In genomic region chr10:121089434-121089833, GRCh38 we compare ENCODE assay signal across 24 cellular contexts.
"Had no signal": no experiment of that assay in that cellular context is flagged by ENCODE, and none has a peak within 500 bp of the region (broad histone marks: within the 10 kb centered on the region; RNA-seq: fewer than 3 reads in every experiment).

No MANE protein-coding gene starts in this region.

- H2AFZ ChIP-seq: neural progenitor cell, parathyroid adenoma had no signal

- ATAC-seq: natural killer cell; psoas muscle; right cardiac atrium; right lobe of liver; stimulated activated effector memory CD8-positive, alpha-beta T cell treated with anti-CD3 and anti-CD28 coated beads, Interleukin-12 subunit alpha, Interleukin-12 subunit beta, amount 100 ng/mL, for 72 hours; stimulated activated naive B cell treated with anti-CD40 and anti-IgM and Interleukin-4, amounts not matched to agents 10 μg/mL and 1 μg/mL and 100 μg/mL, for 72 hours; upper lobe of right lung had no signal

- H3K9me3 ChIP-seq: ovary, psoas muscle, right lobe of liver, sigmoid colon, stomach, thoracic aorta, thyroid gland, tibial nerve, upper lobe of right lung, vagina had no signal

- H3K4me3 ChIP-seq: neural progenitor cell, ovary, psoas muscle, right lobe of liver, sigmoid colon, stomach, thoracic aorta, thyroid gland, tibial nerve, upper lobe of right lung, vagina had no signal

- H3K27ac ChIP-seq: neural progenitor cell, ovary, parathyroid adenoma, psoas muscle, right lobe of liver, stomach, thoracic aorta, thyroid gland, tibial nerve, upper lobe of right lung, vagina had no signal

- H3K4me2 ChIP-seq: neural progenitor cell had no signal

- H3K36me3 ChIP-seq: neural progenitor cell, ovary, right lobe of liver, sigmoid colon, stomach, thoracic aorta, thyroid gland, tibial nerve, upper lobe of right lung, vagina had no signal

- H3K27me3 ChIP-seq: neural progenitor cell, ovary, right lobe of liver, sigmoid colon, stomach, thyroid gland, tibial nerve, upper lobe of right lung, vagina had no signal

- H3K9ac ChIP-seq: neural progenitor cell, parathyroid adenoma had no signal

- DNase-seq: natural killer cell; occipital lobe; ovary; posterior cingulate gyrus; psoas muscle; right cardiac atrium; right lobe of liver; sigmoid colon; small intestine; stimulated activated CD4-positive, alpha-beta T cell treated with anti-CD3 and anti-CD28 coated beads, Interleukin-15, amount 100 ng/mL, for 24 hours; stimulated activated CD4-positive, alpha-beta T cell treated with anti-CD3 and anti-CD28 coated beads, Interleukin-2, amount 100 ng/mL, for 24 hours; stimulated activated CD4-positive, alpha-beta T cell treated with anti-CD3 and anti-CD28 coated beads, Interleukin-2, amount 100 ng/mL, for 48 hours; stimulated activated CD4-positive, alpha-beta T cell treated with anti-CD3 and anti-CD28 coated beads, Interleukin-4, amount 100 ng/mL, for 24 hours; stimulated activated naive B cell treated with anti-CD40 and anti-IgM and Interleukin-4, amounts not matched to agents 10 μg/mL and 1 μg/mL and 100 μg/mL, for 72 hours; stimulated activated naive CD4-positive, alpha-beta T cell treated with Interleukin-2 at 50 U/mL for 16 hours; stomach; thyroid gland; upper lobe of right lung had no signal

- H3K4me1 ChIP-seq: neural progenitor cell, psoas muscle, right lobe of liver, stomach, tibial nerve, upper lobe of right lung, vagina had no signal

- H3K79me2 ChIP-seq: parathyroid adenoma had no signal
